ENCODE assay signal across 12 cellular contexts in the genomic region with DNA sequence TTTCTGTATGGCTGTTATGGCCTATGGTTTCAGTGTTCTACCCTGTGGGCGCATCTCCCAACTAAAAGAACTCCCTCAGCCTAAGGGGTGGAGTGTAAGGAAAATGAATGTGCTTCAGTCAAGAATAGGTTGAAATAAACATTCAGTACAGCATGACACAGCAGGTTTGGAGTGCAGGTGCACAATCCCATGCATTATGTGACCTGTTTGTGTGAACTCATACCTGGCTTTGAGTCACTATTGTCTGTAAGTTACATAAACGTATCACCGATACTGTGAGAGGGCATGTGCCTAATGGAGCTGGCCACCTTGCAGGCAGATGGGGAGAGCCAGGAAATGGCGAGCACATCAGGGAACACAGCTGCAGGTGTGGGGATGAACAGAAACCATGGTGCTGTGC.
DNase-seq lines count a peak whose midpoint lies in the region; TF ChIP-seq lines count a peak whose summit lies in the region.
"Had no signal": no experiment of that assay in that cellular context is flagged by ENCODE, and none has a peak within 500 bp of the region (broad histone marks: within the 10 kb centered on the region; RNA-seq: fewer than 3 reads in every experiment).

No MANE protein-coding gene starts in this region.

- intact Hi-C loops in posterior vena cava (cut with DNase I) (no loop called here), tibial artery (cut with DNase I; ENCODE audit: low total_unique reads) (no loop called here)

- POLR2A ChIA-PET in HEK293 (lab: Yijun Ruan, JAX), result no interaction called here

- H3K27ac ChIP-seq in HEK293 (ENCODE audit: extremely low read depth, low read depth, low read length) (no peak overlapping the region), tibial artery (no peak overlapping the region)
- H3K27ac ChIP-seq: VCaP had no signal

- no peak overlapping the region for H3K4me3 ChIP-seq in HEK293 (ENCODE audit: low read depth, low read length)
- no peak overlapping the region for H3K4me3 ChIP-seq in tibial artery

- CTCF ChIA-PET in HEK293 (lab: Yijun Ruan, JAX), result interaction anchor here (0.6 kb wide), 1 partner anchor 635 kb away, joined by 3 read pairs; no protein-coding TSS in a partner anchor

- H3K4me1 ChIP-seq in HEK293 (ENCODE audit: control insufficient read depth, insufficient read depth, low read length) (no peaks in the 10 kb centered on the region), tibial artery (peaks cover 0 to 6% (median 0%) of the 10 kb centered on the region in 4 donors)

- H3K36me3 ChIP-seq in HEK293 (ENCODE audit: control insufficient read depth in 2 of 2, insufficient read depth in 1 of 2, low read length in 2 of 2) (no peaks in the 10 kb centered on the region), tibial artery (no peaks in the 10 kb centered on the region)

- no peaks in the 10 kb centered on the region for H3K27me3 ChIP-seq in tibial artery

- H3K9me3 ChIP-seq in HEK293 (ENCODE audit: control insufficient read depth, insufficient read depth, low read depth, low read length), result no peaks in the 10 kb centered on the region
- H3K9me3 ChIP-seq in tibial artery, result peaks cover 0 to 7% (median 0%) of the 10 kb centered on the region in 3 donors
- H3K9me3 ChIP-seq: SK-N-SH had no signal

- no peak for TF ChIP-seq CTCF in HEK293 (tag by site-specific recombination; IDR thresholded peaks at IDR 0.05)
- TF ChIP-seq CTCF in tibial artery (IDR thresholded peaks at IDR 0.05), result no peak

- peak; percentile 22 for DNase-seq in NCI-H82 (lab: John Stamatoyannopoulos, UW)
- DNase-seq in NCI-H82 treated with DMSO at 0.1 percent for 48 hours (lab: John Stamatoyannopoulos, UW; ENCODE audit: unreplicated experiment), result no peak
- peak; percentile 9 for DNase-seq in activated CD4-positive, alpha-beta T cell treated with anti-CD3 and anti-CD28 coated beads, Interleukin-2, amount 50 U/mL, for 1 hour
- DNase-seq in left kidney (ENCODE audit: low read depth, low spot score), result peak; percentile 14
- no peak for DNase-seq in posterior vena cava (ENCODE audit: low spot score)
- DNase-seq in NCI-H2107 (lab: John Stamatoyannopoulos, UW), result no peak
- no peak for DNase-seq in tibial artery
- DNase-seq: foreskin melanocyte, NCI-H1105 treated with DMSO at 0.1 percent for 48 hours, SK-N-SH had no signal

TF ChIP-seq in HEK293, 187 proteins besides CTCF, POLR2A, EP300 and RAD21:
- TF ChIP-seq, protein P1, sequence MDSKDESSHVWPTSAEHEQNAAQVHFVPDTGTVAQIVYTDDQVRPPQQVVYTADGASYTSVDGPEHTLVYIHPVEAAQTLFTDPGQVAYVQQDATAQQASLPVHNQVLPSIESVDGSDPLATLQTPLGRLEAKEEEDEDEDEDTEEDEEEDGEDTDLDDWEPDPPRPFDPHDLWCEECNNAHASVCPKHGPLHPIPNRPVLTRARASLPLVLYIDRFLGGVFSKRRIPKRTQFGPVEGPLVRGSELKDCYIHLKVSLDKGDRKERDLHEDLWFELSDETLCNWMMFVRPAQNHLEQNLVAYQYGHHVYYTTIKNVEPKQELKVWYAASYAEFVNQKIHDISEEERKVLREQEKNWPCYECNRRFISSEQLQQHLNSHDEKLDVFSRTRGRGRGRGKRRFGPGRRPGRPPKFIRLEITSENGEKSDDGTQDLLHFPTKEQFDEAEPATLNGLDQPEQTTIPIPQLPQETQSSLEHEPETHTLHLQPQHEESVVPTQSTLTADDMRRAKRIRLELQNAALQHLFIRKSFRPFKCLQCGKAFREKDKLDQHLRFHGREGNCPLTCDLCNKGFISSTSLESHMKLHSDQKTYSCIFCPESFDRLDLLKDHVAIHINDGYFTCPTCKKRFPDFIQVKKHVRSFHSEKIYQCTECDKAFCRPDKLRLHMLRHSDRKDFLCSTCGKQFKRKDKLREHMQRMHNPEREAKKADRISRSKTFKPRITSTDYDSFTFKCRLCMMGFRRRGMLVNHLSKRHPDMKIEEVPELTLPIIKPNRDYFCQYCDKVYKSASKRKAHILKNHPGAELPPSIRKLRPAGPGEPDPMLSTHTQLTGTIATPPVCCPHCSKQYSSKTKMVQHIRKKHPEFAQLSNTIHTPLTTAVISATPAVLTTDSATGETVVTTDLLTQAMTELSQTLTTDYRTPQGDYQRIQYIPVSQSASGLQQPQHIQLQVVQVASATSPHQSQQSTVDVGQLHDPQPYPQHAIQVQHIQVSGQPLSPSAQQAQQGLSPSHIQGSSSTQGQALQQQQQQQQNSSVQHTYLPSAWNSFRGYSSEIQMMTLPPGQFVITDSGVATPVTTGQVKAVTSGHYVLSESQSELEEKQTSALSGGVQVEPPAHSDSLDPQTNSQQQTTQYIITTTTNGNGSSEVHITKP (tag by site-specific recombination; IDR thresholded peaks at IDR 0.05), result no peak
- TF ChIP-seq SETDB1 (IDR thresholded peaks at IDR 0.05; ENCODE audit: insufficient read length, low read length) (peak; percentile 90), ZBTB8A (tag by site-specific recombination; IDR thresholded peaks at IDR 0.05) (no peak), ZNF626 (tag by site-specific recombination; IDR thresholded peaks at IDR 0.05) (peak; percentile 69; the same call in 1 of the 2 replicates), TRIM28 (IDR thresholded peaks at IDR 0.05; ENCODE audit: borderline replicate concordance, low read length) (peak; percentile 90; the same call in 1 of the 2 replicates), ZNF677 (tag by site-specific recombination; IDR thresholded peaks at IDR 0.05) (no peak)

Comparison
In these comparisons a context has a peak if more than half of its experiments do, and no peak if none do; other contexts are left out.
1. DNase-seq: peak in NCI-H82 (single experiment), activated CD4-positive, alpha-beta T cell treated with anti-CD3 and anti-CD28 coated beads, Interleukin-2, amount 50 U/mL, for 1 hour (single experiment) and left kidney (single experiment); none in NCI-H82 treated with DMSO at 0.1 percent for 48 hours (single experiment), posterior vena cava (single experiment), NCI-H2107 (single experiment) and tibial artery (0 of 2).